ENCODE assay signal across 11 cellular contexts in genomic region chr16:73059779-73060178, GRCh38. TPM values are rescaled to one million over a fixed set of nuclear protein-coding genes. Genes with fewer than 3 reads are reported as not detected.
DNase-seq lines count a peak whose midpoint lies in the region; ATAC-seq and TF ChIP-seq lines count a peak whose summit lies in the region.
"Had no signal": no experiment of that assay in that cellular context is flagged by ENCODE, and none has a peak within 500 bp of the region (broad histone marks: within the 10 kb centered on the region; RNA-seq: fewer than 3 reads in every experiment).

No MANE protein-coding gene starts in this region.

- H3K27me3 ChIP-seq in Karpas-422 (ENCODE audit: low read length) = no peaks in the 10 kb centered on the region

- peaks cover 59% of the 10 kb centered on the region for H3K4me1 Mint-ChIP-seq in nephron progenitor cell

- peaks cover 57% of the 10 kb centered on the region for H3K27me3 Mint-ChIP-seq in nephron progenitor cell (ENCODE audit: low read depth, poor library complexity)

- H3K9ac ChIP-seq in Karpas-422 (ENCODE audit: low read length) = no peak overlapping the region

- H3K4me1 ChIP-seq in Karpas-422 (ENCODE audit: low read length) = peaks cover 19% of the 10 kb centered on the region

- H3K4me3 ChIP-seq in AG09309 (ENCODE audit: control insufficient read depth, low read depth, low read length) = peak overlapping the region; percentile 69
- H3K4me3 ChIP-seq in Karpas-422 (ENCODE audit: low read length) = no peak overlapping the region
- H3K4me3 ChIP-seq in coronary artery = peak overlapping the region; percentile 79

- no peak overlapping the region for H3K27ac Mint-ChIP-seq in nephron progenitor cell
- H3K27ac Mint-ChIP-seq: endodermal cell had no signal

- H3K4me2 ChIP-seq in Karpas-422 (ENCODE audit: low read depth, low read length, poor library complexity, severe bottlenecking) = peak overlapping the region; percentile 88

- no peak overlapping the region for H2AFZ ChIP-seq in Karpas-422 (ENCODE audit: low read length)

- no peaks in the 10 kb centered on the region for H3K79me2 ChIP-seq in Karpas-422 (ENCODE audit: low read length)

- no peaks in the 10 kb centered on the region for H3K36me3 ChIP-seq in Karpas-422 (ENCODE audit: insufficient read depth, low read length)

- no peaks in the 10 kb centered on the region for H3K9me3 ChIP-seq in Karpas-422 (ENCODE audit: low read length)

- DNase-seq in AG09309 (ENCODE audit: low read depth) (no peak), Karpas-422 (peak; percentile 17), coronary artery (ENCODE audit: low spot score) (no peak), nephron progenitor cell (no peak), DMS114 treated with DMSO at 0.1 percent for 48 hours (lab: John Stamatoyannopoulos, UW; ENCODE audit: unreplicated experiment) (no peak)
- DNase-seq: activated CD4-positive, alpha-beta T cell treated with anti-CD3 and anti-CD28 coated beads for 4 hours; DMS79 had no signal

- TF ChIP-seq CTCF in AG09309 (IDR thresholded peaks at IDR 0.05; ENCODE audit: control insufficient read depth, insufficient read depth, low read depth, low read length, missing control alignments) (no peak), coronary artery (IDR thresholded peaks at IDR 0.05) (no peak), nephron progenitor cell (IDR thresholded peaks at IDR 0.05) (no peak)

- peaks cover 17% of the 10 kb centered on the region for H4K20me1 ChIP-seq in Karpas-422 (ENCODE audit: insufficient read depth, low read depth, low read length)

- H3K4me3 Mint-ChIP-seq in nephron progenitor cell = peak overlapping the region; percentile 94

- H3K27ac ChIP-seq in Karpas-422 (ENCODE audit: low read length) (no peak overlapping the region), coronary artery (peak overlapping the region; percentile 98 to 99)

- ATAC-seq in HG03175 (IDR thresholded peaks at IDR 0.05; ENCODE audit: unreplicated experiment) (no peak), HG03039 (IDR thresholded peaks at IDR 0.05; ENCODE audit: unreplicated experiment) (no peak), HG02763 (IDR thresholded peaks at IDR 0.05; ENCODE audit: unreplicated experiment) (no peak)

- no peaks in the 10 kb centered on the region for H3K9me3 Mint-ChIP-seq in nephron progenitor cell
- H3K9me3 Mint-ChIP-seq: endodermal cell had no signal

- H3K36me3 Mint-ChIP-seq in nephron progenitor cell (ENCODE audit: low read depth) = no peaks in the 10 kb centered on the region

- no peaks in the 10 kb centered on the region for H3K9me2 ChIP-seq in Karpas-422 (replicated peaks; ENCODE audit: insufficient read depth, low read length)

RNA-seq across cellular contexts. Expression of gene ZFHX3, which starts 11.9 kb away (rescaled TPM):
- total RNA-seq in Karpas-422 (2014; rRNA removed; shearing (Covaris generic); ENCODE audit: low replicate concordance) = 0.36 and 0.67 TPM in 2 replicates
